ENCODE assay signal across 8 cellular contexts in the genomic region with DNA sequence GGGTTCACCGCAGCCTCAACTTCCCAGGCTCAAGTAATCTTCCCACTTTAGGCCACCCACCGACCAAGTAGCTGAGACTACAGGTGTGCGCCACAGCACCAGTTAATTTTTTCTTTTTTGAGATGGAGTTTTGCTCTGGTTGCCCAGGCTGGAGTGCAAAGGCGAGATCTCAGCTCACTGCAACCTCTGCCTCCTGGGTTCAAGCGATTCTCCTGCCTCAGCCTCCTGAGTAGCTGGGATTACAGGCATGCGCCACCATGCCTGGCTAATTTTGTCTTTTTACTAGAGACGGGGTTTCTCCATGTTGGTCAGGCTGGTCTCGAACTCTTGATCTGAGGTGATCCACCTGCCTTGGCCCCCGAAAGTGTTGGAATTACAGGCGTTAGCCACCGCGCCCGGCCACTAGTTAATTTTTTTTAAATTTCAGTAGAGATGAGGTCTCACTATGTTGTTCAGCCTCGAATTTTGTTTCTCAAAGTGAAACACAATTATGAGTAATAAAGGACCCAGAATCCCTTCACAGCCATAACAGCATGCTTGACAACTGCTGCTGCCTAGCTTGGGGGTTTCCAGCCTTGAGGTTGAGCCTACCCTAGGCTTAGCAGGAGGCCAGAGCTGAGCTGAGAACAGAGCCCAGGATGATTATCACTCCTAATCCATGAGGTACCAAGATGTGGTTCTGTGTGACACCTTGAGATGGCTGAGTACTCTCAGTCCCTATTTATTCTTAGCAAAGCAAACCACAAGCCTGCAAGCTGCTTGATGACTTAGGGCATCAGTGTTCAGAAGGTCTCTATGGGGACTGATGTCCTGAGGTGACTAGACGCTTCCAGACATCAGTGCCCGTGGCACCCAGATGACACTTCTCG. TPM values are rescaled to one million over a fixed set of nuclear protein-coding genes. Genes with fewer than 3 reads are reported as not detected.
DNase-seq lines count a peak whose midpoint lies in the region; ATAC-seq, FAIRE-seq and TF ChIP-seq lines count a peak whose summit lies in the region.

No MANE protein-coding gene starts in this region.

- no peak for FAIRE-seq in HTR-8/SVneo (lab: Jason Lieb, UNC)

- peaks cover 32% of the 10 kb centered on the region for H3K36me3 Mint-ChIP-seq in T-helper 2 cell treated with Interferon-gamma antibody and Interleukin-4, amounts not matched to agents 5 μg/mL and 100 μg/mL, for 36 hours (ENCODE audit: low read depth)
- peaks cover 0 to 26% (median 7%) of the 10 kb centered on the region in 3 donors for H3K36me3 Mint-ChIP-seq in immature natural killer cell

- H3K27me3 Mint-ChIP-seq in T-helper 2 cell treated with Interferon-gamma antibody and Interleukin-4, amounts not matched to agents 5 μg/mL and 100 μg/mL, for 36 hours (ENCODE audit: low read depth), result no peaks in the 10 kb centered on the region
- H3K27me3 Mint-ChIP-seq in immature natural killer cell (ENCODE audit: low read depth in 3 of 3), result peaks cover 0 to 3% (median 1%) of the 10 kb centered on the region in 3 donors

- DNase-seq in GM12864 (ENCODE audit: low read depth) (peak; percentile 81), immature natural killer cell (peak; percentile 14 to 52 (median 17)), amniotic stem cell (lab: John Stamatoyannopoulos, UW) (no peak), HTR-8/SVneo (ENCODE audit: insufficient read length, low spot score) (no peak), RPMI8226 (no peak), DMS153 treated with DMSO at 0.1 percent for 48 hours (lab: John Stamatoyannopoulos, UW; ENCODE audit: unreplicated experiment) (no peak)
- peak; percentile 70 for DNase-seq in T-helper 2 cell treated with Interferon-gamma antibody and Interleukin-4, amounts not matched to agents 5 μg/mL and 100 μg/mL, for 36 hours (ENCODE audit: low spot score)

- H3K9me3 Mint-ChIP-seq in T-helper 2 cell treated with Interferon-gamma antibody and Interleukin-4, amounts not matched to agents 5 μg/mL and 100 μg/mL, for 36 hours, result no peaks in the 10 kb centered on the region
- H3K9me3 Mint-ChIP-seq in immature natural killer cell, result peaks cover 0 to 1% (median 0%) of the 10 kb centered on the region in 6 donors

- peak overlapping the region; percentile 75 for H3K27ac Mint-ChIP-seq in T-helper 2 cell treated with Interferon-gamma antibody and Interleukin-4, amounts not matched to agents 5 μg/mL and 100 μg/mL, for 36 hours
- peak overlapping the region in 5 of 6 donors; percentile 78 to 86 (median 83) for H3K27ac Mint-ChIP-seq in immature natural killer cell

- TF ChIP-seq CTCF in GM12864 (IDR thresholded peaks at IDR 0.05; ENCODE audit: low read depth, low read length, missing control alignments), result no peak

- peak overlapping the region; percentile 21 for H3K4me3 Mint-ChIP-seq in T-helper 2 cell treated with Interferon-gamma antibody and Interleukin-4, amounts not matched to agents 5 μg/mL and 100 μg/mL, for 36 hours
- peak overlapping the region in 2 of 5 donors; percentile 27 to 50 for H3K4me3 Mint-ChIP-seq in immature natural killer cell

- H3K4me3 ChIP-seq in GM12864 (ENCODE audit: low read depth, low read length), result no peak overlapping the region

- H3K4me1 Mint-ChIP-seq in T-helper 2 cell treated with Interferon-gamma antibody and Interleukin-4, amounts not matched to agents 5 μg/mL and 100 μg/mL, for 36 hours (ENCODE audit: low read depth), result peaks cover 20% of the 10 kb centered on the region
- H3K4me1 Mint-ChIP-seq in immature natural killer cell, result peaks cover 17 to 26% of the 10 kb centered on the region in 2 donors

- peak; percentile 94 for ATAC-seq in GM21825 (IDR thresholded peaks at IDR 0.05; ENCODE audit: unreplicated experiment)

RNA-seq across cellular contexts. Expression of gene NKRF, which starts 41.6 kb away (rescaled TPM):
- 1 to 10 TPM; 2.4 to 4.2 (median 2.6) TPM for polyA plus RNA-seq in immature natural killer cell

RNA-seq across cellular contexts. Expression of gene SEPTIN6, which starts 45.2 kb away (rescaled TPM):
- polyA plus RNA-seq in immature natural killer cell, result 100 to 1,000 TPM; 104 to 244 (median 139) TPM

Comparison
In these comparisons a context has a peak if more than half of its experiments do, and no peak if none do; other contexts are left out.
1. DNase-seq: peak in GM12864 (single experiment), T-helper 2 cell treated with Interferon-gamma antibody and Interleukin-4, amounts not matched to agents 5 μg/mL and 100 μg/mL, for 36 hours (single experiment) and immature natural killer cell (3 of 3); none in amniotic stem cell (single experiment), HTR-8/SVneo (single experiment), RPMI8226 (single experiment) and DMS153 treated with DMSO at 0.1 percent for 48 hours (single experiment).